Comparison of ENCODE assay signal across 20 cellular contexts in genomic region chr14:72788972-72789728, GRCh38.
DNase-seq lines count a peak whose midpoint lies in the region; ATAC-seq, FAIRE-seq and TF ChIP-seq lines count a peak whose summit lies in the region.
"Had no signal": no experiment of that assay in that cellular context is flagged by ENCODE, and none has a peak within 500 bp of the region (broad histone marks: within the 10 kb centered on the region; RNA-seq: fewer than 3 reads in every experiment).

No MANE protein-coding gene starts in this region.

- no peak for TF ChIP-seq RAD21 in GM12878 (IDR thresholded peaks at IDR 0.05; ENCODE audit: insufficient read depth, low read depth, low read length)

- SMC1A ChIA-PET in GM12878 (lab: Charles Lee; ENCODE audit: uncharacterized antibody, unreplicated experiment): interaction anchor here (1.0 to 1.3 kb wide), 5 partner anchors 9 to 270 kb away, joined by 3 to 5 read pairs (median 3); no protein-coding TSS in a partner anchor

- no peak overlapping the region for H3K4me3 Mint-ChIP-seq in nephron progenitor cell
- H3K4me3 Mint-ChIP-seq: activated CD4-positive, alpha-beta T cell treated with anti-CD3 and anti-CD28 coated beads, Interleukin-2, amount 10 ng/mL, durations not matched to agents 7 days and 5 days had no signal

- no peaks in the 10 kb centered on the region for H3K9me3 ChIP-seq in GM12878 (replicated peaks; ENCODE audit: control insufficient read depth, insufficient read depth, low read length)
- H3K9me3 ChIP-seq in colonic mucosa: no peaks in the 10 kb centered on the region
- H3K9me3 ChIP-seq: Peyer's patch, tibial nerve had no signal

- no peaks in the 10 kb centered on the region for H3K36me3 ChIP-seq in GM12878 (ENCODE audit: control insufficient read depth in 2 of 2, insufficient read depth in 2 of 2, low read length in 1 of 2)
- no peaks in the 10 kb centered on the region for H3K36me3 ChIP-seq in colonic mucosa
- H3K36me3 ChIP-seq: Peyer's patch, tibial nerve had no signal

- no peak overlapping the region for H2AFZ ChIP-seq in GM12878 (ENCODE audit: control insufficient read depth, low read depth, low read length)

- no peaks in the 10 kb centered on the region for H3K36me3 Mint-ChIP-seq in nephron progenitor cell (ENCODE audit: low read depth)

- no peak overlapping the region for H3K27ac ChIP-seq in GM12878 (ENCODE audit: control insufficient read depth, insufficient read depth)
- H3K27ac ChIP-seq in colonic mucosa: no peak overlapping the region
- H3K27ac ChIP-seq: Peyer's patch, tibial nerve had no signal

- no peak for TF ChIP-seq EP300 in GM12878 (IDR thresholded peaks at IDR 0.05; ENCODE audit: borderline replicate concordance in 1 of 2, control insufficient read depth in 1 of 2, low read depth in 2 of 2, low read length in 2 of 2)

- BruUV-seq in GM12878 (replicated peaks; lab: Mats Ljungman, UMichigan): no TSS peak

- no peaks in the 10 kb centered on the region for H4K20me1 ChIP-seq in GM12878 (ENCODE audit: control insufficient read depth, insufficient read depth)

- CTCF ChIA-PET in GM12878 (lab: Yijun Ruan, JAX): no interaction called here

- H3K4me1 ChIP-seq in GM12878 (ENCODE audit: control insufficient read depth, insufficient read depth, low read length): peaks cover 10% of the 10 kb centered on the region
- H3K4me1 ChIP-seq in colonic mucosa: no peaks in the 10 kb centered on the region
- H3K4me1 ChIP-seq: Peyer's patch, tibial nerve had no signal

- POLR2A ChIA-PET in GM12878 (lab: Charles Lee): interaction anchor here (1.2 kb wide), 1 partner anchor 157 kb away, joined by 3 read pairs; no protein-coding TSS in a partner anchor

- TF ChIP-seq POLR2A in GM12878 (IDR thresholded peaks at IDR 0.05; ENCODE audit: low read depth, low read length): no peak

- WGBS in GM12878 (ENCODE audit: insufficient coverage, insufficient replicate concordance, low lambda C conversion rate, missing lambda C conversion rate): 77% methylated on average over 13 of the region's 13 CpGs

- no peak overlapping the region for H3K4me2 ChIP-seq in GM12878 (ENCODE audit: control insufficient read depth, insufficient read depth)

- H3K79me2 ChIP-seq in GM12878 (ENCODE audit: control insufficient read depth, insufficient read depth, low read length): no peaks in the 10 kb centered on the region

- H3K4me1 Mint-ChIP-seq in nephron progenitor cell: peaks cover 74% of the 10 kb centered on the region

- in situ Hi-C loops in GM12878 (cut with MboI): no loop called here

- H3K27ac Mint-ChIP-seq in nephron progenitor cell: peak overlapping the region; percentile 38
- H3K27ac Mint-ChIP-seq: activated CD4-positive, alpha-beta T cell treated with anti-CD3 and anti-CD28 coated beads, Interleukin-2, amount 10 ng/mL, durations not matched to agents 7 days and 5 days had no signal

- no peak for ATAC-seq in GM12878
- ATAC-seq: left colon had no signal

- peaks cover 2% of the 10 kb centered on the region for H3K27me3 Mint-ChIP-seq in nephron progenitor cell (ENCODE audit: low read depth, poor library complexity)
- H3K27me3 Mint-ChIP-seq: activated CD4-positive, alpha-beta T cell treated with anti-CD3 and anti-CD28 coated beads, Interleukin-2, amount 10 ng/mL, durations not matched to agents 7 days and 5 days had no signal

- no peak overlapping the region for H3K4me3 ChIP-seq in Jurkat, Clone E6-1 (ENCODE audit: low read length)
- H3K4me3 ChIP-seq in GM12878 (no peak overlapping the region), colonic mucosa (no peak overlapping the region)
- H3K4me3 ChIP-seq: Peyer's patch, tibial nerve had no signal

- FAIRE-seq in GM12878 (lab: Jason Lieb, UNC): no peak
- FAIRE-seq: D721Med, endometrium had no signal

- no peak overlapping the region for H3K9ac ChIP-seq in GM12878 (ENCODE audit: control insufficient read depth, insufficient read depth, low read length)
- H3K9ac ChIP-seq in colonic mucosa (ENCODE audit: low read depth in 2 of 2, low read length in 2 of 2): no peak overlapping the region

- H3K9me3 Mint-ChIP-seq in nephron progenitor cell: no peaks in the 10 kb centered on the region
- H3K9me3 Mint-ChIP-seq: activated CD4-positive, alpha-beta T cell treated with anti-CD3 and anti-CD28 coated beads, Interleukin-2, amount 10 ng/mL, durations not matched to agents 7 days and 5 days had no signal

- RAD21 ChIA-PET in GM12878 (lab: Charles Lee; ENCODE audit: unreplicated experiment): interaction anchor here (0.8 kb wide), 1 partner anchor 222 kb away, joined by 3 read pairs; no protein-coding TSS in a partner anchor

- intact Hi-C loops in GM12878 (cut with micrococcal nuclease; ENCODE audit: unreplicated experiment): no loop called here
- intact Hi-C loops in colonic mucosa (cut with DNase I): no loop called here

- TF ChIP-seq CTCF in GM12878 (IDR thresholded peaks at IDR 0.05 in 2 of 3, conservative IDR thresholded peaks at IDR 0.05 in 1 of 3; ENCODE audit: control insufficient read depth in 2 of 3, extremely low read depth in 1 of 3, insufficient read depth in 1 of 3, low read depth in 3 of 3, low read length in 3 of 3) (no peak), nephron progenitor cell (IDR thresholded peaks at IDR 0.05) (no peak), colonic mucosa (IDR thresholded peaks at IDR 0.05) (no peak)

- peak; percentile 13 for DNase-seq in DMS53 (lab: John Stamatoyannopoulos, UW)
- no peak for DNase-seq in DMS53 treated with DMSO at 0.1 percent for 48 hours (lab: John Stamatoyannopoulos, UW; ENCODE audit: unreplicated experiment)
- DNase-seq in Jurkat, Clone E6-1 (ENCODE audit: low read depth, low spot score): peak; percentile 35
- DNase-seq in GM12878 (ENCODE audit: low read depth, low spot score): no peak
- DNase-seq in nephron progenitor cell: no peak
- no peak for DNase-seq in globus pallidus (ENCODE audit: low spot score)
- DNase-seq in dermis blood vessel endothelial cell: no peak
- DNase-seq in colonic mucosa: no peak
- DNase-seq: 8988T; activated CD4-positive, alpha-beta T cell treated with anti-CD3 and anti-CD28 coated beads, Interleukin-2, amount 10 ng/mL, durations not matched to agents 7 days and 5 days; left colon; MV-4-11; NCI-H2107; NCI-H748 treated with DMSO at 0.1 percent for 48 hours; nucleus accumbens; Peyer's patch; stimulated activated naive CD4-positive, alpha-beta T cell treated with Interleukin-2 at 50 U/mL for 16 hours had no signal

- no peaks in the 10 kb centered on the region for H3K27me3 ChIP-seq in GM12878 (replicated peaks in 1 of 2; ENCODE audit: control insufficient read depth in 2 of 2, insufficient read depth in 2 of 2, low read length in 1 of 2)
- no peaks in the 10 kb centered on the region for H3K27me3 ChIP-seq in colonic mucosa
- H3K27me3 ChIP-seq: Peyer's patch, tibial nerve had no signal

TF ChIP-seq in GM12878, 131 proteins besides CTCF, POLR2A, EP300 and RAD21:
- peak; percentile 56 for TF ChIP-seq PKNOX1 (IDR thresholded peaks at IDR 0.05)
- TF ChIP-seq MEF2A (IDR thresholded peaks at IDR 0.05; ENCODE audit: insufficient read depth, low read depth, low read length): no peak
- TF ChIP-seq FOXK2 (IDR thresholded peaks at IDR 0.05): no peak
TF ChIP-seq in GM12878: peak in this region for 1.

Comparison
In these comparisons a context has a peak if more than half of its experiments do, and no peak if none do; other contexts are left out.
1. DNase-seq: peak in DMS53 (single experiment) and Jurkat, Clone E6-1 (single experiment); none in DMS53 treated with DMSO at 0.1 percent for 48 hours (single experiment), GM12878 (single experiment), nephron progenitor cell (single experiment), globus pallidus (single experiment), dermis blood vessel endothelial cell (single experiment) and colonic mucosa (single experiment).